In the genomic region with DNA sequence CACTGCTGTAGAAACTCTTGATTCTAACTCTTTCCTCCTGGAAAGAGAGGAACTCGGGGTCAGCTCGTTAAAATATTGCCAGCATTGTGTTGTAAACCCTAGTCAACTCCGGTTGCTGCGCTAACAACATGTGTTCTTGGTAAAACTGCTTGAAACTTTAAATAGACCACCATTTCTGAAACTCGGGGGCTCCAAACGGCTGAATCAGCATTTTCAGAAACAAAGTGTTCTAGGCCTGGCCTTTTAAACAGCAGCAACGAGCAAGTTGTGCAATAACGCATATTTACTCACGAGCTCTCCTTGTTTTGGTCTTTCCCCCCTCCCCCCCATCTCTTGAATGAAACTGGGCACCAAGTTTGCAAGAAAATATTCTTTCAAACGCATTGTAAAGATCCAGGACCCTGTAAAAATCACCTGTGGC, we compare ENCODE assay signal across 8 cellular contexts. TPM values are rescaled to one million over a fixed set of nuclear protein-coding genes. Genes with fewer than 3 reads are reported as not detected.
A peak's percentile ranks its signal among the peaks of the same experiment; 100 is the strongest.
DNase-seq lines count a peak whose midpoint lies in the region; ATAC-seq and TF ChIP-seq lines count a peak whose summit lies in the region.

No MANE protein-coding gene starts in this region.

- TF ChIP-seq CTCF in ascending aorta (IDR thresholded peaks at IDR 0.05) (no peak), transverse colon (IDR thresholded peaks at IDR 0.05) (no peak)

- intact Hi-C loops in activated naive CD4-positive, alpha-beta T cell treated with anti-CD3 and anti-CD28 coated beads for 36 hours (cut with micrococcal nuclease): loop anchor here (2.0 to 10.0 kb wide), 6 partner anchors 95 to 597 kb away; partner anchors contain the start of gene FIGNL1
- intact Hi-C loops in ascending aorta (cut with DNase I): loop anchor here (2.0 to 10.0 kb wide), 5 partner anchors 61 to 327 kb away; no protein-coding TSS in a partner anchor
- intact Hi-C loops in transverse colon (cut with DNase I; ENCODE audit: low total_unique reads): loop anchor here (5.0 kb wide), 1 partner anchor 110 kb away; no protein-coding TSS in a partner anchor

- H3K4me1 Mint-ChIP-seq in activated naive CD4-positive, alpha-beta T cell treated with anti-CD3 and anti-CD28 coated beads for 36 hours (ENCODE audit: low read depth): peaks cover 18% of the 10 kb centered on the region

- no peaks in the 10 kb centered on the region for H3K36me3 ChIP-seq in ascending aorta
- H3K36me3 ChIP-seq in transverse colon: no peaks in the 10 kb centered on the region

- no peak for DNase-seq in activated naive CD4-positive, alpha-beta T cell treated with anti-CD3 and anti-CD28 coated beads for 36 hours
- no peak for DNase-seq in activated naive CD4-positive, alpha-beta T cell (lab: John Stamatoyannopoulos, UW)
- DNase-seq in ascending aorta (ENCODE audit: low spot score in 2 of 2) (no peak), left lobe of liver (ENCODE audit: low spot score) (peak; percentile 58), transverse colon (no peak), CD1c-positive myeloid dendritic cell (ENCODE audit: extremely low spot score) (no peak), SHP77 (lab: John Stamatoyannopoulos, UW) (no peak)

- H3K27ac Mint-ChIP-seq in activated naive CD4-positive, alpha-beta T cell treated with anti-CD3 and anti-CD28 coated beads for 36 hours: no peak overlapping the region

- no peak for TF ChIP-seq EP300 in transverse colon (IDR thresholded peaks at IDR 0.05; ENCODE audit: low read depth)

- no peaks in the 10 kb centered on the region for H3K36me3 Mint-ChIP-seq in activated naive CD4-positive, alpha-beta T cell treated with anti-CD3 and anti-CD28 coated beads for 36 hours (ENCODE audit: low read depth)

- peaks cover 5 to 21% of the 10 kb centered on the region in 2 donors for H3K4me1 ChIP-seq in ascending aorta
- H3K4me1 ChIP-seq in transverse colon: peaks cover 7 to 28% (median 14%) of the 10 kb centered on the region in 4 donors

- peak overlapping the region; percentile 85 for H3K4me3 Mint-ChIP-seq in activated naive CD4-positive, alpha-beta T cell treated with anti-CD3 and anti-CD28 coated beads for 36 hours

- peak overlapping the region; percentile 63 to 87 for H3K4me3 ChIP-seq in ascending aorta
- peak overlapping the region; percentile 51 to 62 (median 57) for H3K4me3 ChIP-seq in transverse colon

- ATAC-seq in left lobe of liver (peak; percentile 45), HG02610 (IDR thresholded peaks at IDR 0.05; ENCODE audit: unreplicated experiment) (no peak)

- H3K9me3 ChIP-seq in ascending aorta: no peaks in the 10 kb centered on the region
- no peaks in the 10 kb centered on the region for H3K9me3 ChIP-seq in transverse colon

- 0 to 18% methylated on average over 4 to 10 of the region's 10 CpGs for WGBS in transverse colon (ENCODE audit: low coverage in 1 of 2), 2 donors

- in situ Hi-C loops in transverse colon (cut with MboI; ENCODE audit: low pct_ligation_motif_present in 1 of 4, low pct_unique_long_range_greater_than_20kb in 1 of 4, low sequenced_read_pairs in 3 of 4): no loop called here

- peaks cover 25% of the 10 kb centered on the region for H3K27me3 Mint-ChIP-seq in activated naive CD4-positive, alpha-beta T cell treated with anti-CD3 and anti-CD28 coated beads for 36 hours (ENCODE audit: low read depth)

- H3K27me3 ChIP-seq in ascending aorta: no peaks in the 10 kb centered on the region
- peaks cover 21% of the 10 kb centered on the region for H3K27me3 ChIP-seq in transverse colon

- no peak for TF ChIP-seq POLR2A in transverse colon (IDR thresholded peaks at IDR 0.05)

- CTCF ChIA-PET in activated naive CD4-positive, alpha-beta T cell treated with anti-CD3 and anti-CD28 coated beads for 36 hours (lab: Charles Lee): no interaction called here

- H3K9me3 Mint-ChIP-seq in activated naive CD4-positive, alpha-beta T cell treated with anti-CD3 and anti-CD28 coated beads for 36 hours: peaks cover 2% of the 10 kb centered on the region

- H3K27ac ChIP-seq in ascending aorta (peak overlapping the region; percentile 77), transverse colon (peak overlapping the region; percentile 67 to 81 (median 72))

RNA-seq across cellular contexts. Expression of gene GRB10, which starts 9.2 kb away (rescaled TPM):
- 10 to 100 TPM; 24.3 to 30.4 TPM for total RNA-seq in activated naive CD4-positive, alpha-beta T cell treated with anti-CD3 and anti-CD28 coated beads for 36 hours
- 53.4 TPM for total RNA-seq in ascending aorta
- 54.9 TPM for total RNA-seq in left lobe of liver
- 10 to 100 TPM in 3 of 4 donors, 1 to 10 TPM in 1; 8.8 to 55.7 (median 14.3) TPM for total RNA-seq in transverse colon
